8 cellular contexts compared by ENCODE assay signal in genomic region chr19:48872182-48872883, GRCh38. TPM values are rescaled to one million over a fixed set of nuclear protein-coding genes. Genes with fewer than 3 reads are reported as not detected.
DNase-seq lines count a peak whose midpoint lies in the region; ATAC-seq and TF ChIP-seq lines count a peak whose summit lies in the region.

Gene PPP1R15A (plus strand): TSS chr19:48872421. CDS start chr19:48873234, 813 bp downstream.

- H3K27me3 Mint-ChIP-seq in naive thymus-derived CD8-positive, alpha-beta T cell: peaks cover 0 to 5% (median 0%) of the 10 kb centered on the region in 5 donors
- no peaks in the 10 kb centered on the region for H3K27me3 Mint-ChIP-seq in stimulated activated naive B cell treated with anti-CD40 and anti-IgM and Interleukin-4, amounts not matched to agents 10 μg/mL and 1 μg/mL and 100 μg/mL, for 72 hours

- no peaks in the 10 kb centered on the region for H3K9me3 ChIP-seq in MM.1S (replicated peaks; ENCODE audit: insufficient read depth, low read length)

- peaks cover 29 to 45% (median 41%) of the 10 kb centered on the region in 4 donors for H3K4me1 Mint-ChIP-seq in naive thymus-derived CD8-positive, alpha-beta T cell
- H3K4me1 Mint-ChIP-seq in stimulated activated naive B cell treated with anti-CD40 and anti-IgM and Interleukin-4, amounts not matched to agents 10 μg/mL and 1 μg/mL and 100 μg/mL, for 72 hours: peaks cover 31 to 47% of the 10 kb centered on the region in 2 donors

- peaks cover 0 to 39% (median 7%) of the 10 kb centered on the region in 3 donors for H3K36me3 Mint-ChIP-seq in naive thymus-derived CD8-positive, alpha-beta T cell
- H3K36me3 Mint-ChIP-seq in stimulated activated naive B cell treated with anti-CD40 and anti-IgM and Interleukin-4, amounts not matched to agents 10 μg/mL and 1 μg/mL and 100 μg/mL, for 72 hours: peaks cover 41 to 48% of the 10 kb centered on the region in 2 donors

- POLR2A ChIA-PET in naive thymus-derived CD8-positive, alpha-beta T cell (lab: Charles Lee): interaction anchor here (0.5 to 3.5 kb wide), 11 partner anchors 9 to 99 kb away, joined by 3 to 28 read pairs (median 5); partner anchors contain the start of genes FTL and NUCB1

- H3K4me3 Mint-ChIP-seq in naive thymus-derived CD8-positive, alpha-beta T cell: peak within 1 kb of the TSS; percentile 95 to 100 (median 98)
- peak within 1 kb of the TSS; percentile 99 for H3K4me3 Mint-ChIP-seq in stimulated activated naive B cell treated with anti-CD40 and anti-IgM and Interleukin-4, amounts not matched to agents 10 μg/mL and 1 μg/mL and 100 μg/mL, for 72 hours

- no peaks in the 10 kb centered on the region for H3K9me3 Mint-ChIP-seq in naive thymus-derived CD8-positive, alpha-beta T cell
- no peaks in the 10 kb centered on the region for H3K9me3 Mint-ChIP-seq in stimulated activated naive B cell treated with anti-CD40 and anti-IgM and Interleukin-4, amounts not matched to agents 10 μg/mL and 1 μg/mL and 100 μg/mL, for 72 hours

- peaks cover 2% of the 10 kb centered on the region; the same call in 1 of the 2 replicates for H3K27me3 ChIP-seq in MM.1S (replicated peaks; ENCODE audit: insufficient read depth, low read length)

- peak within 1 kb of the TSS; percentile 94 for H3K4me3 ChIP-seq in MM.1S (ENCODE audit: low read length)

- H2AFZ ChIP-seq in MM.1S (ENCODE audit: low read length): no peak within 1 kb of the TSS

- DNase-seq in D341Med (ENCODE audit: low spot score): peak; percentile 94
- DNase-seq in MM.1S: peak; percentile 96
- DNase-seq in SHP77 treated with DMSO at 0.1 percent for 48 hours (lab: John Stamatoyannopoulos, UW): peak; percentile 94
- peak; percentile 96 for DNase-seq in activated effector memory CD4-positive, alpha-beta T cell treated with Interleukin-2 at 50 U/mL for 16 hours
- peak; percentile 98 for DNase-seq in fibroblast of peridontal ligament (ENCODE audit: extremely low read depth)
- DNase-seq in naive thymus-derived CD8-positive, alpha-beta T cell: peak; percentile 88 to 100 (median 98)
- DNase-seq in stimulated activated naive B cell treated with anti-CD40 and anti-IgM and Interleukin-4, amounts not matched to agents 10 μg/mL and 1 μg/mL and 100 μg/mL, for 72 hours: peak; percentile 98

- ATAC-seq in GM21717 (IDR thresholded peaks at IDR 0.05; ENCODE audit: unreplicated experiment): peak; percentile 42
- peak; percentile 35 to 42 for ATAC-seq in naive thymus-derived CD8-positive, alpha-beta T cell
- peak; percentile 48 to 61 for ATAC-seq in stimulated activated naive B cell treated with anti-CD40 and anti-IgM and Interleukin-4, amounts not matched to agents 10 μg/mL and 1 μg/mL and 100 μg/mL, for 72 hours (replicated peaks)

- H3K27ac Mint-ChIP-seq in naive thymus-derived CD8-positive, alpha-beta T cell: peak within 1 kb of the TSS; percentile 94 to 100 (median 100)
- peak within 1 kb of the TSS; percentile 100 for H3K27ac Mint-ChIP-seq in stimulated activated naive B cell treated with anti-CD40 and anti-IgM and Interleukin-4, amounts not matched to agents 10 μg/mL and 1 μg/mL and 100 μg/mL, for 72 hours

- H3F3A ChIP-seq in MM.1S (ENCODE audit: insufficient read depth, low read length): peaks cover 38% of the 10 kb centered on the region

- peak within 1 kb of the TSS; percentile 96 for H3K27ac ChIP-seq in MM.1S (ENCODE audit: low read length)

- H3K9ac ChIP-seq in MM.1S (ENCODE audit: low read length): peak within 1 kb of the TSS; percentile 99

- no peaks in the 10 kb centered on the region for H4K20me1 ChIP-seq in MM.1S (ENCODE audit: insufficient read depth, low read length)

- peaks cover 31% of the 10 kb centered on the region for H3K79me2 ChIP-seq in MM.1S (ENCODE audit: low read length)

- peaks cover 18% of the 10 kb centered on the region; the same call in 1 of the 2 replicates for H3K4me1 ChIP-seq in MM.1S (ENCODE audit: low read length)

- peak within 1 kb of the TSS; percentile 92 for H3K4me2 ChIP-seq in MM.1S (ENCODE audit: low read depth, low read length)

- no peak for TF ChIP-seq CTCF in MM.1S (IDR thresholded peaks at IDR 0.05; ENCODE audit: low read length)

- H3K9me2 ChIP-seq in MM.1S (replicated peaks; ENCODE audit: insufficient read depth, low read length): no peaks in the 10 kb centered on the region

- no peaks in the 10 kb centered on the region for H3K36me3 ChIP-seq in MM.1S (replicated peaks; ENCODE audit: insufficient read depth, low read length)

RNA-seq across cellular contexts. Expression of gene PPP1R15A, which starts in this region (rescaled TPM):
- total RNA-seq in naive thymus-derived CD8-positive, alpha-beta T cell: 10 to 100 TPM; 56.9 to 59.9 TPM
- polyA plus RNA-seq in naive thymus-derived CD8-positive, alpha-beta T cell: 10 to 100 TPM; 17.2 to 47.3 (median 43.1) TPM

Comparison
In these comparisons a context has a peak if more than half of its experiments do, and no peak if none do; other contexts are left out.
1. Peak in every context shown above with its lines: DNase-seq, ATAC-seq, H3K4me3 ChIP-seq and H3K27ac ChIP-seq.